In the genomic region with DNA sequence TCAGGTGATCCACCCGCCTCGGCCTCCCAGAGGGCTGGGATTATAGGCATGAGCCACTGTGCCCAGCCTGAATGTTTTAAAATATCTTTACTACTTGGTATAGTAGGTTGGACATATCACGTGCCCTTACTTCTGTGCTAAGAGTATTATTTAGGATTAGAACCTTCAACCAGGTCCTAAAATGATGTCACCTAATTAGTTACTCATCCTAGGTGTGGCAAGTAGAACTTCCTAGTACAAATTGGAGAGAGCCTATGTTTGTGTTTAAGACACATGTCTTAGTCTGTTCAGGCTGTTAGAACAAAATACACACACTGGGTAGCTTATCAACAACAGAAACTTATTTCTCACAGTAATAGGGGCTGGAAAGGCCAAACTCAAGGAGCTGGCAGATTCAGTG, we compare ENCODE assay signal across 31 cellular contexts. TPM values are rescaled to one million over a fixed set of nuclear protein-coding genes. Genes with fewer than 3 reads are reported as not detected.
DNase-seq lines count a peak whose midpoint lies in the region; ATAC-seq, FAIRE-seq and TF ChIP-seq lines count a peak whose summit lies in the region.
"Had no signal": no experiment of that assay in that cellular context is flagged by ENCODE, and none has a peak within 500 bp of the region (broad histone marks: within the 10 kb centered on the region; RNA-seq: fewer than 3 reads in every experiment).

No MANE protein-coding gene starts in this region.

- peaks cover 7 to 12% of the 10 kb centered on the region in 2 donors for H3K4me1 ChIP-seq in small intestine (ENCODE audit: control insufficient read depth in 2 of 2, insufficient read depth in 1 of 2, low read depth in 1 of 2, low read length in 1 of 2)

- H3K27ac ChIP-seq in small intestine (ENCODE audit: low read depth in 1 of 2, low read length in 1 of 2): no peak overlapping the region
- H3K27ac ChIP-seq: right atrium auricular region had no signal

- H3K27ac Mint-ChIP-seq in memory B cell: peak overlapping the region; percentile 24
- H3K27ac Mint-ChIP-seq: activated CD4-positive, alpha-beta T cell treated with anti-CD3 and anti-CD28 coated beads for 36 hours; CD4-positive, alpha-beta T cell; HFFc6; T-cell; type B pancreatic cell had no signal

- H3K27me3 ChIP-seq in bronchial epithelial cell (ENCODE audit: control insufficient read depth, insufficient read depth, low read length) (no peaks in the 10 kb centered on the region), small intestine (ENCODE audit: control insufficient read depth in 2 of 2, insufficient read depth in 2 of 2, low read length in 2 of 2) (no peaks in the 10 kb centered on the region)
- H3K27me3 ChIP-seq: ascending aorta, dorsolateral prefrontal cortex, right atrium auricular region had no signal

- H3K36me3 Mint-ChIP-seq in memory B cell: peaks cover 2% of the 10 kb centered on the region
- H3K36me3 Mint-ChIP-seq: activated naive CD4-positive, alpha-beta T cell treated with anti-CD3 and anti-CD28 coated beads, Interleukin-2, amount 50 U/mL, for 72 hours; T-cell; type B pancreatic cell had no signal

- peaks cover 11% of the 10 kb centered on the region for H3K4me1 Mint-ChIP-seq in memory B cell
- H3K4me1 Mint-ChIP-seq: activated CD4-positive, alpha-beta T cell treated with anti-CD3 and anti-CD28 coated beads for 36 hours; central memory CD8-positive, alpha-beta T cell had no signal

- H3K9me3 Mint-ChIP-seq in memory B cell: no peaks in the 10 kb centered on the region
- H3K9me3 Mint-ChIP-seq: activated naive CD4-positive, alpha-beta T cell treated with anti-CD3 and anti-CD28 coated beads, Interleukin-2, amount 50 U/mL, for 72 hours; CD4-positive, alpha-beta T cell; central memory CD8-positive, alpha-beta T cell; HFFc6; T-cell; type B pancreatic cell had no signal

- no peak for TF ChIP-seq CTCF in bronchial epithelial cell (IDR thresholded peaks at IDR 0.05; ENCODE audit: insufficient read depth, low read length, severe bottlenecking)

- H3K4me3 ChIP-seq in bronchial epithelial cell (ENCODE audit: low read depth, low read length) (no peak overlapping the region), small intestine (ENCODE audit: low read depth in 1 of 2, low read length in 2 of 2) (no peak overlapping the region)
- H3K4me3 ChIP-seq: ascending aorta, dorsolateral prefrontal cortex, right atrium auricular region had no signal

- 73 to 88% (median 78%) methylated on average over 3 of the region's 3 CpGs for WGBS in small intestine, 3 donors

- peak; percentile 34 for DNase-seq in Caki2 (ENCODE audit: low read depth)
- DNase-seq in bronchial epithelial cell (ENCODE audit: low read depth): peak; percentile 67
- DNase-seq in memory B cell (ENCODE audit: low spot score in 2 of 2): no peak
- DNase-seq in small intestine: peak; percentile 37
- DNase-seq in T-helper 2 cell: no peak
- DNase-seq in HuH-7 (ENCODE audit: low spot score): no peak
- no peak for DNase-seq in SK-N-DZ (ENCODE audit: low spot score)
- DNase-seq: activated CD4-positive, alpha-beta T cell treated with anti-CD3 and anti-CD28 coated beads for 36 hours; activated CD8-positive, alpha-beta memory T cell treated with anti-CD3 and anti-CD28 coated beads for 24 hours; CD4-positive, alpha-beta T cell; dorsolateral prefrontal cortex; HFFc6; kidney; NCI-H1930; NCI-H226; NCI-H774; OCI-M1; SIG-M5; stimulated activated CD4-positive, alpha-beta T cell treated with anti-CD3 and anti-CD28 coated beads, Interleukin-15, amount 100 ng/mL, for 24 hours; T-cell had no signal

- H3K36me3 ChIP-seq in bronchial epithelial cell (ENCODE audit: control insufficient read depth, insufficient read depth, low read length): no peaks in the 10 kb centered on the region
- no peaks in the 10 kb centered on the region for H3K36me3 ChIP-seq in small intestine (ENCODE audit: control insufficient read depth in 2 of 2, insufficient read depth in 2 of 2, low read length in 2 of 2)
- H3K36me3 ChIP-seq: ascending aorta, right atrium auricular region had no signal

- no peak overlapping the region for H3K4me3 Mint-ChIP-seq in memory B cell
- H3K4me3 Mint-ChIP-seq: activated CD4-positive, alpha-beta T cell treated with anti-CD3 and anti-CD28 coated beads for 36 hours; CD4-positive, alpha-beta T cell; central memory CD8-positive, alpha-beta T cell; HFFc6; T-cell; type B pancreatic cell had no signal

- in situ Hi-C loops in Caki2 (cut with HindIII; ENCODE audit: low pct_unique_long_range_greater_than_20kb, low sequenced_read_pairs): no loop called here

- H3K27me3 Mint-ChIP-seq in memory B cell: no peaks in the 10 kb centered on the region
- H3K27me3 Mint-ChIP-seq: activated CD4-positive, alpha-beta T cell treated with anti-CD3 and anti-CD28 coated beads for 36 hours; CD4-positive, alpha-beta T cell; type B pancreatic cell had no signal

- no peak for ATAC-seq in memory B cell (ENCODE audit: low read depth)
- ATAC-seq in GM18907 (IDR thresholded peaks at IDR 0.05; ENCODE audit: unreplicated experiment): no peak
- ATAC-seq: activated CD4-positive, alpha-beta T cell treated with anti-CD3 and anti-CD28 coated beads for 36 hours; activated naive CD4-positive, alpha-beta T cell treated with anti-CD3 and anti-CD28 coated beads, Interleukin-2, amount 50 U/mL, for 72 hours; T-cell had no signal

- H3K9me3 ChIP-seq in small intestine (ENCODE audit: control insufficient read depth, low read depth): no peaks in the 10 kb centered on the region
- H3K9me3 ChIP-seq: ascending aorta, right atrium auricular region had no signal

- FAIRE-seq in bronchial epithelial cell (lab: Jason Lieb, UNC) (no peak), small intestine (lab: Jason Lieb, UNC) (no peak)
- FAIRE-seq: endothelial cell of umbilical vein, frontal cortex, G401.6, HTR-8/SVneo, kidney, TTC549 had no signal

RNA-seq across cellular contexts. Expression of gene ZFAND5, which starts 51.5 kb away (rescaled TPM):
- 78.8 and 92.5 TPM in 2 replicates for total RNA-seq in Caki2 (2014; rRNA removed; shearing (Covaris generic); ENCODE audit: low replicate concordance)
- 36.1 and 60.9 TPM in 2 replicates for total RNA-seq in bronchial epithelial cell
- polyA plus RNA-seq in small intestine: 10 to 100 TPM; 38.9 to 79.9 (median 44.3) TPM
- polyA plus RNA-seq in SK-N-DZ (2014; cell fraction: cytosol; rRNA removed): 127 and 131 TPM in 2 replicates
- 159 and 163 TPM in 2 replicates for polyA plus RNA-seq in SK-N-DZ (2014; cell fraction: nucleus; rRNA removed)

Comparison
In these comparisons a context has a peak if more than half of its experiments do, and no peak if none do; other contexts are left out.
1. DNase-seq: peak in Caki2 (single experiment), bronchial epithelial cell (single experiment) and small intestine (single experiment); none in memory B cell (0 of 2), T-helper 2 cell (0 of 5), HuH-7 (single experiment) and SK-N-DZ (single experiment).